Comparison of ENCODE assay signal across 23 cellular contexts in the genomic region with DNA sequence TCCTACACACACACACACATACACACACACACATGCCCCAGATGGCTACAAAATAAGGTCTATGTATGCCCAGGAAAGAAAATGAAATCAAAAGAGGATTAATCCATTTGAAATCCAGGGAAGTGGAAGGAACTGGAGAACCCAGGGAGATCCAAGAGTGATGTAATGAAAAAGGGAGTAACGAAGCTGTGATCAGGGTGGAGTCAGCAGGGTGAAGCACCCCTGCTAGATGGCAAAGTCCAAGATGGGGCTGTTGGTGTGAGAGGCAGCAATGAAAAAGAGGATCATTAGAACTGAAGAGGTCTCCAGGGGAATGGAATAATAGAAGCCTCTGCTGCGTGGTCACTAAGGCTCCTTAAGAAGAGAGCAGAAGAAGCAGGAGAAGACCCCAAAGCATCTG. TPM values are rescaled to one million over a fixed set of nuclear protein-coding genes. Genes with fewer than 3 reads are reported as not detected.
"Had no signal": no experiment of that assay in that cellular context is flagged by ENCODE, and none has a peak within 500 bp of the region (broad histone marks: within the 10 kb centered on the region; RNA-seq: fewer than 3 reads in every experiment).

No MANE protein-coding gene starts in this region.

- H3K4me1 ChIP-seq: colonic mucosa, psoas muscle, right lobe of liver, uterus had no signal

- FAIRE-seq: endothelial cell of umbilical vein, islet of Langerhans had no signal

- H3K4me3 ChIP-seq: colonic mucosa, heart left ventricle, psoas muscle, right lobe of liver, spleen, uterus had no signal

- ATAC-seq: heart left ventricle; naive thymus-derived CD8-positive, alpha-beta T cell; psoas muscle; right lobe of liver had no signal

- H3K27ac ChIP-seq: colonic mucosa, heart left ventricle, neutrophil, psoas muscle, right lobe of liver, uterus had no signal

- H3K36me3 ChIP-seq: colonic mucosa, heart left ventricle, neutrophil, right lobe of liver, spleen, uterus had no signal

- H3K9me3 ChIP-seq: colonic mucosa, heart left ventricle, neutrophil, psoas muscle, right lobe of liver, spleen, uterus had no signal

- DNase-seq: colonic mucosa; effector CD4-positive, alpha-beta T cell; endodermal cell; erythroblast; foreskin melanocyte; heart left ventricle; hypothalamus; kidney glomerular epithelial cell; naive thymus-derived CD8-positive, alpha-beta T cell; psoas muscle; retina; right lobe of liver; spleen; stimulated activated CD4-positive, alpha-beta T cell treated with anti-CD3 and anti-CD28 coated beads, Interleukin-15, amount 100 ng/mL, for 24 hours; stimulated activated CD4-positive, alpha-beta T cell treated with anti-CD3 and anti-CD28 coated beads, Interleukin-1b, Interleukin-23, amount 100 ng/mL, for 48 hours; stimulated activated CD4-positive, alpha-beta T cell treated with anti-CD3 and anti-CD28 coated beads, Interleukin-4, amount 100 ng/mL, for 24 hours; stimulated activated naive CD4-positive, alpha-beta T cell treated with Interleukin-2 at 50 U/mL for 16 hours; uterus had no signal

- H3K27me3 ChIP-seq: colonic mucosa, right lobe of liver, spleen, uterus had no signal

RNA-seq across cellular contexts. Expression of gene IL6, which starts 43.6 kb away (rescaled TPM):
- total RNA-seq: liver; naive thymus-derived CD8-positive, alpha-beta T cell had no signal
- polyA plus RNA-seq: naive thymus-derived CD8-positive, alpha-beta T cell; neural cell had no signal
